30 cellular contexts compared by ENCODE assay signal in genomic region chr6:98970469-98970868, GRCh38.
"Had no signal": no experiment of that assay in that cellular context is flagged by ENCODE, and none has a peak within 500 bp of the region (broad histone marks: within the 10 kb centered on the region; RNA-seq: fewer than 3 reads in every experiment).

No MANE protein-coding gene starts in this region.

- H3K27me3 ChIP-seq: ascending aorta, body of pancreas had no signal

- DNase-seq: activated B cell treated with CpG ODN at 0.5 μM for 24 hours; activated CD4-positive, alpha-beta memory T cell treated with anti-CD3 and anti-CD28 coated beads for 36 hours; activated CD4-positive, alpha-beta T cell treated with anti-CD3 and anti-CD28 coated beads for 1 hour; activated CD4-positive, alpha-beta T cell treated with anti-CD3 and anti-CD28 coated beads, Interleukin-2, amount 10 ng/mL, durations not matched to agents 7 days and 5 days; activated CD8-positive, alpha-beta memory T cell treated with anti-CD3 and anti-CD28 coated beads for 24 hours; activated effector memory CD4-positive, alpha-beta T cell treated with anti-CD3 and anti-CD28 coated beads, Interleukin-2, amount 50 U/mL, for 16 hours; activated naive CD4-positive, alpha-beta T cell treated with Interleukin-2 at 50 U/mL for 16 hours; activated naive CD8-positive, alpha-beta T cell treated with anti-CD3 and anti-CD28 coated beads, Interleukin-2, amount 50 U/mL, for 24 hours; activated T-cell treated with anti-CD3 and anti-CD28 coated beads, Interleukin-2, amount 50 U/mL, for 4 hours; amniotic stem cell; body of pancreas; NCI-H1092; NCI-H1694; NCI-H2029; NCI-H345; NCI-H510A; NCI-H526 treated with DMSO at 0.1 percent for 48 hours; NCI-H82; NK-92 treated with Interleukin-12 subunit alpha and Interleukin-12 subunit beta, amount 100 ng/mL, for 24 hours; OCI-M1; RPMI8226; T-cell; T-helper 2 cell; T1000 had no signal

- H3K9me3 Mint-ChIP-seq: activated B cell treated with CpG ODN at 0.5 μM for 24 hours; activated CD4-positive, alpha-beta T cell treated with anti-CD3 and anti-CD28 coated beads, Interleukin-2, amount 10 ng/mL, durations not matched to agents 7 days and 5 days; activated naive CD4-positive, alpha-beta T cell treated with anti-CD3 and anti-CD28 coated beads, Interleukin-2, amount 50 U/mL, for 72 hours; central memory CD8-positive, alpha-beta T cell had no signal

- H3K27ac Mint-ChIP-seq: activated B cell treated with CpG ODN at 0.5 μM for 24 hours; activated CD4-positive, alpha-beta memory T cell treated with anti-CD3 and anti-CD28 coated beads for 36 hours; activated CD4-positive, alpha-beta T cell treated with anti-CD3 and anti-CD28 coated beads, Interleukin-2, amount 10 ng/mL, durations not matched to agents 7 days and 5 days; activated naive CD4-positive, alpha-beta T cell treated with anti-CD3 and anti-CD28 coated beads, Interleukin-2, amount 50 U/mL, for 72 hours; activated naive CD8-positive, alpha-beta T cell treated with anti-CD3 and anti-CD28 coated beads, Interleukin-2, amount 50 U/mL, for 24 hours; T-cell had no signal

- H3K4me1 ChIP-seq: ascending aorta, body of pancreas had no signal

- H3K4me3 ChIP-seq: ascending aorta, body of pancreas, SK-N-MC had no signal

- H3K27me3 Mint-ChIP-seq: activated B cell treated with CpG ODN at 0.5 μM for 24 hours had no signal

- H3K9me3 ChIP-seq: body of pancreas had no signal

- ATAC-seq: activated naive CD4-positive, alpha-beta T cell treated with anti-CD3 and anti-CD28 coated beads, Interleukin-2, amount 50 U/mL, for 72 hours; activated naive CD8-positive, alpha-beta T cell treated with anti-CD3 and anti-CD28 coated beads, Interleukin-2, amount 50 U/mL, for 24 hours; activated T-cell treated with anti-CD3 and anti-CD28 coated beads, Interleukin-2, amount 50 U/mL, for 4 hours; body of pancreas; Panc1; Right ventricle myocardium inferior; T-cell had no signal

- H3K27ac ChIP-seq: ascending aorta, body of pancreas, SK-N-MC had no signal

- H3K36me3 Mint-ChIP-seq: activated CD4-positive, alpha-beta memory T cell treated with anti-CD3 and anti-CD28 coated beads for 36 hours; activated naive CD4-positive, alpha-beta T cell treated with anti-CD3 and anti-CD28 coated beads, Interleukin-2, amount 50 U/mL, for 72 hours; T-cell had no signal

- H3K36me3 ChIP-seq: ascending aorta had no signal

- H3K4me3 Mint-ChIP-seq: activated B cell treated with CpG ODN at 0.5 μM for 24 hours; activated CD4-positive, alpha-beta memory T cell treated with anti-CD3 and anti-CD28 coated beads for 36 hours; activated CD4-positive, alpha-beta T cell treated with anti-CD3 and anti-CD28 coated beads, Interleukin-2, amount 10 ng/mL, durations not matched to agents 7 days and 5 days; activated naive CD8-positive, alpha-beta T cell treated with anti-CD3 and anti-CD28 coated beads, Interleukin-2, amount 50 U/mL, for 24 hours; activated T-cell treated with anti-CD3 and anti-CD28 coated beads, Interleukin-2, amount 50 U/mL, for 4 hours; central memory CD8-positive, alpha-beta T cell; T-cell had no signal

- H3K4me1 Mint-ChIP-seq: activated CD4-positive, alpha-beta T cell treated with anti-CD3 and anti-CD28 coated beads, Interleukin-2, amount 10 ng/mL, durations not matched to agents 7 days and 5 days; activated naive CD8-positive, alpha-beta T cell treated with anti-CD3 and anti-CD28 coated beads, Interleukin-2, amount 50 U/mL, for 24 hours; central memory CD8-positive, alpha-beta T cell; T-cell had no signal
